ENCODE assay signal across 18 cellular contexts in the genomic region with DNA sequence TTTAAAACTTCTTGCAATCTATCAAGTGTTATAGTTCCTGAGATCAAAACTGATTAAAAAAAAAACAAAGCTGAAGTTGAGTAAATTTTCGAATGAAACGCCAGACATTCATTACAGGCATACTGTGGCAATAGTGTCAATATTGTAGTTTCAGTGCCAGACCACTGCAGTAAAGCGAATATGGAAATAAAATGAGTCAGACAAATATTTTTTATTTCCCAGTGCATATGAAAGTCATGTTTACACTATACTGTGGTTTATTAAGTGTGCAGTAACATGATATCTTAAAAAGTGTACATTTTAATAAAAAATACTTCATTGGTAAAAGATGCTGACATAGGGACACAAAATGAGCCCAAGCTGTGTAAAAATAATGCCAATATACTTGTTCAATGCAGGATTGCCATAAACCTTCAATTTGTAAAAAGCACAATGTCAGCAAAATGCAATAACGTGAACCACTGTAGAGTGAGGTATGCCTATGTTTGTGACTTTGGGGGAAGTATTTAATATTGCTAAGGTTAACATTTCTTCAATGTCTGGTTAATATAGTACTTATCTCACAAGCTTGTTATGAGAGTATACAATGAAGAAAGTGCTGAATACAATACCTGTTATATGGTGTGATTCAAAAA.
A peak's percentile ranks its signal among the peaks of the same experiment; 100 is the strongest.
DNase-seq lines count a peak whose midpoint lies in the region; ATAC-seq, FAIRE-seq and TF ChIP-seq lines count a peak whose summit lies in the region.
"Had no signal": no experiment of that assay in that cellular context is flagged by ENCODE, and none has a peak within 500 bp of the region (broad histone marks: within the 10 kb centered on the region; RNA-seq: fewer than 3 reads in every experiment).

No MANE protein-coding gene starts in this region.

- H2AK9ac ChIP-seq in IMR-90 (replicated peaks; ENCODE audit: low read depth, low read length, poor library complexity) = no peak overlapping the region

- H2AK5ac ChIP-seq in IMR-90 (ENCODE audit: low read depth, low read length) (no peak overlapping the region), H1 (ENCODE audit: low read depth, low read length) (no peak overlapping the region)

- no peak overlapping the region for H2BK15ac ChIP-seq in IMR-90 (ENCODE audit: low read depth, low read length)
- H2BK15ac ChIP-seq in H1 (ENCODE audit: low read length) = no peak overlapping the region

- H3K4me1 ChIP-seq in A549 (no peaks in the 10 kb centered on the region), IMR-90 (ENCODE audit: control insufficient read depth, insufficient read depth, low read length) (no peaks in the 10 kb centered on the region), PC-3 (ENCODE audit: insufficient read depth, low read length) (peaks cover 19% of the 10 kb centered on the region), H1 (replicated peaks in 1 of 4; ENCODE audit: control insufficient read depth in 3 of 4, insufficient read depth in 4 of 4, low read length in 3 of 4) (no peaks in the 10 kb centered on the region), esophagus squamous epithelium (no peaks in the 10 kb centered on the region)
- H3K4me1 ChIP-seq: BLaER1, Caco-2 had no signal

- H3K4me3 ChIP-seq in A549 (no peak overlapping the region), IMR-90 (ENCODE audit: insufficient read depth, low read depth, low read length) (no peak overlapping the region), PC-3 (ENCODE audit: low read length) (no peak overlapping the region), H1 (ENCODE audit: extremely low read depth in 1 of 4, insufficient read depth in 2 of 4, low read depth in 3 of 4, low read length in 4 of 4) (no peak overlapping the region), esophagus squamous epithelium (no peak overlapping the region)
- H3K4me3 ChIP-seq: BLaER1 had no signal

- no peak overlapping the region for H2AFZ ChIP-seq in IMR-90 (replicated peaks; ENCODE audit: low read length, poor library complexity)
- H2AFZ ChIP-seq in PC-3 (ENCODE audit: low read length) = no peak overlapping the region
- H2AFZ ChIP-seq in H1 (ENCODE audit: low read length) = no peak overlapping the region

- BruUV-seq in IMR-90 (replicated peaks; lab: Mats Ljungman, UMichigan) (no TSS peak), PC-3 (replicated peaks; lab: Mats Ljungman, UMichigan) (no TSS peak)

- H2BK120ac ChIP-seq in IMR-90 (ENCODE audit: low read depth, low read length) = no peak overlapping the region
- H2BK120ac ChIP-seq in H1 (replicated peaks; ENCODE audit: low read depth, low read length) = no peak overlapping the region

- intact Hi-C loops in IMR-90 (cut with micrococcal nuclease) = no loop called here
- intact Hi-C loops in PC-3 (cut with micrococcal nuclease) = loop anchor here (5.0 kb wide), 1 partner anchor 287 kb away; no protein-coding TSS in a partner anchor
- intact Hi-C loops in esophagus squamous epithelium (cut with DNase I) = no loop called here

- H3K4me2 ChIP-seq in A549 (no peak overlapping the region), IMR-90 (ENCODE audit: low read depth, low read length) (no peak overlapping the region), PC-3 (ENCODE audit: low read length) (peak overlapping the region; percentile 24), H1 (ENCODE audit: insufficient read depth in 1 of 2, low read depth in 2 of 2, low read length in 2 of 2) (no peak overlapping the region)
- H3K4me2 ChIP-seq: BLaER1 had no signal

- dilution Hi-C loops in IMR-90 (cut with HindIII; ENCODE audit: low sequenced_read_pairs, unreplicated experiment) = no loop called here

- no peaks in the 10 kb centered on the region for H3K9me1 ChIP-seq in IMR-90 (ENCODE audit: insufficient read depth, low read length)

- H4K5ac ChIP-seq in IMR-90 (ENCODE audit: low read depth, low read length) (no peak overlapping the region), H1 (ENCODE audit: insufficient read length, low read depth, low read length) (no peak overlapping the region)

- H3K27ac ChIP-seq in A549 (no peak overlapping the region), IMR-90 (ENCODE audit: insufficient read depth, low read length) (no peak overlapping the region), PC-3 (ENCODE audit: low read length) (no peak overlapping the region), H1 (ENCODE audit: low read depth, low read length) (no peak overlapping the region), esophagus squamous epithelium (no peak overlapping the region)
- H3K27ac ChIP-seq: BLaER1, C4-2B had no signal

- no peak for TF ChIP-seq EP300 in A549 (IDR thresholded peaks at IDR 0.05)
- no peak for TF ChIP-seq EP300 in H1 (IDR thresholded peaks at IDR 0.05; ENCODE audit: borderline replicate concordance in 1 of 2, low read depth in 2 of 2, low read length in 2 of 2)

- no peaks in the 10 kb centered on the region for H4K20me1 ChIP-seq in IMR-90 (ENCODE audit: insufficient read depth, low read length)
- H4K20me1 ChIP-seq in PC-3 (ENCODE audit: low read length) = no peaks in the 10 kb centered on the region
- H4K20me1 ChIP-seq in H1 (replicated peaks in 1 of 2; ENCODE audit: control insufficient read depth in 1 of 2, insufficient read depth in 2 of 2, low read length in 2 of 2) = no peaks in the 10 kb centered on the region
- H4K20me1 ChIP-seq: BLaER1 had no signal

- H3K18ac ChIP-seq in IMR-90 (ENCODE audit: low read depth, low read length) = no peak overlapping the region
- no peak overlapping the region for H3K18ac ChIP-seq in H1 (ENCODE audit: extremely low read depth, low read length)

- H3K9ac ChIP-seq in IMR-90 (ENCODE audit: low read depth, low read length) (no peak overlapping the region), PC-3 (ENCODE audit: low read length) (no peak overlapping the region), H1 (replicated peaks in 1 of 4; ENCODE audit: extremely low read depth in 1 of 4, low read depth in 3 of 4, low read length in 3 of 4) (no peak overlapping the region)
- H3K9ac ChIP-seq: BLaER1 had no signal

- no peak overlapping the region for H4K91ac ChIP-seq in IMR-90 (ENCODE audit: insufficient read depth, low read depth, low read length)
- no peak overlapping the region for H4K91ac ChIP-seq in H1 (replicated peaks; ENCODE audit: insufficient read length, low read length)

- H3K27me3 ChIP-seq in IMR-90 (ENCODE audit: control insufficient read depth, insufficient read depth, low read length) = no peaks in the 10 kb centered on the region
- no peaks in the 10 kb centered on the region for H3K27me3 ChIP-seq in PC-3 (ENCODE audit: low read length)
- H3K27me3 ChIP-seq in H1 (replicated peaks in 1 of 4; ENCODE audit: control insufficient read depth in 3 of 4, extremely low read depth in 1 of 4, insufficient read depth in 3 of 4, low read length in 3 of 4) = no peaks in the 10 kb centered on the region
- no peaks in the 10 kb centered on the region for H3K27me3 ChIP-seq in esophagus squamous epithelium
- H3K27me3 ChIP-seq: BLaER1 had no signal

- H3K9me3 ChIP-seq in A549 (no peaks in the 10 kb centered on the region), IMR-90 (ENCODE audit: control insufficient read depth, insufficient read depth, low read length) (0 out of 2 replicates have a peak, but pooled peaks cover 2% of the 10 kb centered on the region), PC-3 (ENCODE audit: low read length) (no peaks in the 10 kb centered on the region), H1 (ENCODE audit: insufficient read depth in 2 of 2, low read depth in 1 of 2, low read length in 1 of 2) (no peaks in the 10 kb centered on the region), esophagus squamous epithelium (no peaks in the 10 kb centered on the region)
- H3K9me3 ChIP-seq: BLaER1, Caco-2 had no signal

- FAIRE-seq in A549 (lab: Jason Lieb, UNC) = no peak
- no peak for FAIRE-seq in H1 (lab: Jason Lieb, UNC)
- FAIRE-seq: G401.6, GM12892 had no signal

- H2BK12ac ChIP-seq in H1 (ENCODE audit: low read depth, low read length) = no peak overlapping the region

- H3K79me1 ChIP-seq in IMR-90 (ENCODE audit: low read depth in 1 of 2, low read length in 2 of 2) (no peaks in the 10 kb centered on the region), H1 (ENCODE audit: low read depth, low read length) (no peaks in the 10 kb centered on the region)

- H3K9me2 ChIP-seq in PC-3 (replicated peaks; ENCODE audit: low read length) = no peaks in the 10 kb centered on the region

- H3K79me2 ChIP-seq in PC-3 (ENCODE audit: low read length) = no peaks in the 10 kb centered on the region
- no peaks in the 10 kb centered on the region for H3K79me2 ChIP-seq in H1 (ENCODE audit: control insufficient read depth in 1 of 2, insufficient read depth in 2 of 2, low read length in 2 of 2)

- no peak for TF ChIP-seq POLR2A in A549 (IDR thresholded peaks at IDR 0.05; ENCODE audit: low read length)
- no peak for TF ChIP-seq POLR2A in IMR-90 (IDR thresholded peaks at IDR 0.05; ENCODE audit: low read depth, low read length)
- no peak for TF ChIP-seq POLR2A in H1 (IDR thresholded peaks at IDR 0.05; ENCODE audit: control extremely low read depth in 1 of 2, low read depth in 2 of 2, low read length in 2 of 2)
- TF ChIP-seq POLR2A in esophagus squamous epithelium (IDR thresholded peaks at IDR 0.05) = no peak

- no peak overlapping the region for H2BK20ac ChIP-seq in IMR-90 (ENCODE audit: low read depth, low read length)
- H2BK20ac ChIP-seq in H1 (ENCODE audit: low read length) = no peak overlapping the region

- no peak overlapping the region for H2BK5ac ChIP-seq in IMR-90 (ENCODE audit: low read depth, low read length, poor library complexity, severe bottlenecking)
- H2BK5ac ChIP-seq in H1 (ENCODE audit: low read depth, low read length) = no peak overlapping the region

- H3K36me3 ChIP-seq in IMR-90 (ENCODE audit: control insufficient read depth, insufficient read depth, low read length) (no peaks in the 10 kb centered on the region), PC-3 (ENCODE audit: low read depth, low read length) (no peaks in the 10 kb centered on the region), H1 (ENCODE audit: control insufficient read depth in 2 of 4, insufficient read depth in 4 of 4, low read length in 3 of 4) (no peaks in the 10 kb centered on the region), esophagus squamous epithelium (no peaks in the 10 kb centered on the region)
- H3K36me3 ChIP-seq: BLaER1 had no signal

- H4K8ac ChIP-seq in IMR-90 (ENCODE audit: low read depth in 2 of 2, low read length in 2 of 2) (no peak overlapping the region), H1 (ENCODE audit: extremely low read depth, insufficient read depth, low read length) (no peak overlapping the region)

- H3K23ac ChIP-seq in IMR-90 (ENCODE audit: low read depth, low read length) = no peak overlapping the region
- no peak overlapping the region for H3K23ac ChIP-seq in H1 (ENCODE audit: insufficient read length)

- no peak overlapping the region for H3K4ac ChIP-seq in IMR-90 (ENCODE audit: low read depth, low read length)
- H3K4ac ChIP-seq in H1 (replicated peaks; ENCODE audit: insufficient read length, low read depth, low read length) = no peak overlapping the region

- WGBS in A549 (ENCODE audit: missing lambda C conversion rate) = 16% methylated on average over 4 of the region's 4 CpGs
- WGBS in IMR-90 (ENCODE audit: extremely low coverage in 2 of 2, insufficient read length in 1 of 2), 2 experiments = no CpG with 5 or more reads among the region's 4 CpGs
- WGBS in H1 (ENCODE audit: extremely low coverage in 1 of 2, insufficient coverage in 1 of 2, insufficient read length in 1 of 2, insufficient replicate concordance in 2 of 2, low coverage in 1 of 2, low lambda C conversion rate in 2 of 2, missing lambda C conversion rate in 1 of 2), 2 experiments = 94% methylated on average over 4 of the region's 4 CpGs; no CpG with 5 or more reads in 1 of the 2 experiments
- WGBS in esophagus squamous epithelium, 2 donors = 79 to 84% methylated on average over 4 of the region's 4 CpGs

- DNase-seq in A549 (ENCODE audit: low read depth in 1 of 2, low spot score in 1 of 2) (no peak), IMR-90 (no peak), PC-3 (peak; percentile 68), H1 (ENCODE audit: low read depth in 1 of 2, low spot score in 2 of 2) (no peak), HCEC 1CT (no peak), esophagus squamous epithelium (lab: John Stamatoyannopoulos, UW) (no peak)
- DNase-seq: Caco-2; CD4-positive, CD25-positive, alpha-beta regulatory T cell; CD8-positive, alpha-beta T cell; DMS153; DND-41; GOT3; H7; HFFc6 had no signal

- no peak for TF ChIP-seq RAD21 in A549 (conservative IDR thresholded peaks at IDR 0.05 in 1 of 2, IDR thresholded peaks at IDR 0.05 in 1 of 2)
- TF ChIP-seq RAD21 in IMR-90 (IDR thresholded peaks at IDR 0.05; ENCODE audit: low read length) = no peak
- TF ChIP-seq RAD21 in H1 (IDR thresholded peaks at IDR 0.05 in 1 of 2, conservative IDR thresholded peaks at IDR 0.05 in 1 of 2; ENCODE audit: low read depth in 2 of 2, low read length in 2 of 2) = no peak

- CTCF ChIA-PET in A549 (lab: Yijun Ruan, JAX) (no interaction called here), IMR-90 (lab: Yijun Ruan, JAX) (no interaction called here), PC-3 (lab: Charles Lee) (no interaction called here), H1 (lab: Charles Lee; ENCODE audit: partially characterized antibody) (interaction anchor here (0.7 kb wide), 1 partner anchor 342 kb away, joined by 3 read pairs; no protein-coding TSS in a partner anchor)

- POLR2A ChIA-PET in A549 (lab: Yijun Ruan, JAX) (no interaction called here), IMR-90 (lab: Charles Lee; ENCODE audit: unreplicated experiment) (no interaction called here), PC-3 (lab: Charles Lee; ENCODE audit: unreplicated experiment) (no interaction called here), H1 (lab: Charles Lee; ENCODE audit: partially characterized antibody) (no interaction called here)

- H3K23me2 ChIP-seq in H1 (ENCODE audit: low read depth, low read length) = no peaks in the 10 kb centered on the region

- no peaks in the 10 kb centered on the region for H3F3A ChIP-seq in PC-3 (ENCODE audit: low read length, unreplicated experiment)

- no peak for TF ChIP-seq CTCF in A549 (IDR thresholded peaks at IDR 0.05)
- no peak for TF ChIP-seq CTCF in IMR-90 (conservative IDR thresholded peaks at IDR 0.05; ENCODE audit: low read depth, low read length)
- TF ChIP-seq CTCF in PC-3 (conservative IDR thresholded peaks at IDR 0.05; ENCODE audit: low read depth, low read length) = no peak
- no peak for TF ChIP-seq CTCF in H1 (IDR thresholded peaks at IDR 0.05; ENCODE audit: control extremely low read depth in 1 of 3, insufficient read depth in 1 of 3, low read depth in 1 of 3, low read length in 3 of 3)
- TF ChIP-seq CTCF in esophagus squamous epithelium (IDR thresholded peaks at IDR 0.05) = no peak

- ATAC-seq in A549 (no peak), IMR-90 (ENCODE audit: low read depth) (no peak), PC-3 (peak; percentile 96)
- ATAC-seq: CD8-positive, alpha-beta T cell had no signal

- no peak overlapping the region for H3K14ac ChIP-seq in IMR-90 (replicated peaks; ENCODE audit: low read depth, low read length)
- no peak overlapping the region for H3K14ac ChIP-seq in H1 (ENCODE audit: insufficient read length)

- in situ Hi-C loops in IMR-90 (cut with MboI; ENCODE audit: low sequenced_read_pairs) = loop anchor here (25.0 kb wide), 1 partner anchor 98 kb away; no protein-coding TSS in a partner anchor

- H3K56ac ChIP-seq in IMR-90 (ENCODE audit: extremely low read depth, insufficient read depth, low read length) (no peak overlapping the region), H1 (replicated peaks; ENCODE audit: insufficient read length, low read depth, low read length) (no peak overlapping the region)

Comparison
In these comparisons a context has a peak if more than half of its experiments do, and no peak if none do; other contexts are left out.
1. Of the 18 proteins assayed by ChIP-seq in both H1 and A549: peak only in H1: none; only in A549: none; in both: MAFK; in neither: 17.